ENCODE assay signal across 11 cellular contexts in genomic region chr10:43393606-43394360, GRCh38. TPM values are rescaled to one million over a fixed set of nuclear protein-coding genes. Genes with fewer than 3 reads are reported as not detected.
DNase-seq lines count a peak whose midpoint lies in the region; ATAC-seq and TF ChIP-seq lines count a peak whose summit lies in the region.
"Had no signal": no experiment of that assay in that cellular context is flagged by ENCODE, and none has a peak within 500 bp of the region (broad histone marks: within the 10 kb centered on the region; RNA-seq: fewer than 3 reads in every experiment).

No MANE protein-coding gene starts in this region.

- TF ChIP-seq CTCF in CD4-positive, alpha-beta T cell (IDR thresholded peaks at IDR 0.05): no peak
- TF ChIP-seq CTCF in HFFc6 (IDR thresholded peaks at IDR 0.05) (no peak), WTC11 (IDR thresholded peaks at IDR 0.05) (no peak), lower lobe of right lung (IDR thresholded peaks at IDR 0.05) (no peak)

- no peaks in the 10 kb centered on the region for H3K27me3 Mint-ChIP-seq in CD4-positive, alpha-beta T cell
- H3K27me3 Mint-ChIP-seq in HFFc6 (ENCODE audit: insufficient read depth) (peaks cover 7% of the 10 kb centered on the region), WTC11 (ENCODE audit: low read depth) (no peaks in the 10 kb centered on the region), memory B cell (no peaks in the 10 kb centered on the region)

- peaks cover 61% of the 10 kb centered on the region for H3K4me1 ChIP-seq in lower lobe of right lung

- H3K4me3 ChIP-seq in lower lobe of right lung: no peak overlapping the region
- H3K4me3 ChIP-seq: skin epidermis had no signal

- H3K4me1 Mint-ChIP-seq in CD4-positive, alpha-beta T cell (ENCODE audit: low read depth): peaks cover 77% of the 10 kb centered on the region
- H3K4me1 Mint-ChIP-seq in HFFc6 (ENCODE audit: low read depth) (peaks cover 62% of the 10 kb centered on the region), WTC11 (peaks cover 49% of the 10 kb centered on the region), memory B cell (peaks cover 51% of the 10 kb centered on the region)

- no peak for ATAC-seq in CD4-positive, alpha-beta T cell (ENCODE audit: poor library complexity)
- ATAC-seq in WTC11 (no peak), memory B cell (ENCODE audit: low read depth) (no peak), lower lobe of right lung (no peak)

- no peak overlapping the region for H3K4me3 Mint-ChIP-seq in CD4-positive, alpha-beta T cell
- H3K4me3 Mint-ChIP-seq in HFFc6 (no peak overlapping the region), WTC11 (no peak overlapping the region), memory B cell (no peak overlapping the region)

- H3K27me3 ChIP-seq in CD4-positive, alpha-beta T cell (ENCODE audit: control insufficient read depth, insufficient read depth, low read length): no peaks in the 10 kb centered on the region
- no peaks in the 10 kb centered on the region for H3K27me3 ChIP-seq in lower lobe of right lung (ENCODE audit: low read depth)

- H3K9me3 ChIP-seq in CD4-positive, alpha-beta T cell (ENCODE audit: control insufficient read depth, low read length): no peaks in the 10 kb centered on the region
- H3K9me3 ChIP-seq in lower lobe of right lung: no peaks in the 10 kb centered on the region

- DNase-seq in CD4-positive, alpha-beta T cell: no peak
- no peak for DNase-seq in HFFc6
- DNase-seq in WTC11 (ENCODE audit: low spot score): no peak
- DNase-seq in memory B cell (ENCODE audit: low spot score in 2 of 2): no peak
- DNase-seq in mucosa of gallbladder (ENCODE audit: low spot score): no peak
- DNase-seq in DMS79 (lab: John Stamatoyannopoulos, UW): no peak
- no peak for DNase-seq in lower lobe of right lung
- DNase-seq in NCI-H2196 treated with DMSO at 0.1 percent for 48 hours (lab: John Stamatoyannopoulos, UW; ENCODE audit: unreplicated experiment): no peak
- DNase-seq: EL had no signal

- POLR2A ChIA-PET in CD4-positive, alpha-beta T cell (lab: Charles Lee): interaction anchor here (1.0 kb wide), 1 partner anchor 12 kb away, joined by 5 read pairs; no protein-coding TSS in a partner anchor
- POLR2A ChIA-PET in WTC11 (lab: Charles Lee): no interaction called here

- peak overlapping the region; percentile 94 for H3K27ac ChIP-seq in CD4-positive, alpha-beta T cell (ENCODE audit: low read depth, low read length)
- H3K27ac ChIP-seq in lower lobe of right lung: no peak overlapping the region

- intact Hi-C loops in CD4-positive, alpha-beta T cell (cut with DNase I, micrococcal nuclease): loop anchor here in 1 of 2 experiments (2.0 to 10.0 kb wide), 3 partner anchors 13 to 181 kb away; partner anchors contain the start of gene ZNF239
- intact Hi-C loops in lower lobe of right lung (cut with DNase I): no loop called here

- CTCF ChIA-PET in CD4-positive, alpha-beta T cell (lab: Charles Lee): no interaction called here
- CTCF ChIA-PET in WTC11 (lab: Charles Lee): no interaction called here

- H3K36me3 Mint-ChIP-seq in CD4-positive, alpha-beta T cell (ENCODE audit: low read depth): peaks cover 85% of the 10 kb centered on the region
- H3K36me3 Mint-ChIP-seq in HFFc6 (ENCODE audit: low read depth) (peaks cover 35% of the 10 kb centered on the region), WTC11 (peaks cover 62% of the 10 kb centered on the region), memory B cell (peaks cover 32% of the 10 kb centered on the region)

- peaks cover 60% of the 10 kb centered on the region for H3K36me3 ChIP-seq in lower lobe of right lung

- no peaks in the 10 kb centered on the region for H3K9me3 Mint-ChIP-seq in CD4-positive, alpha-beta T cell
- no peaks in the 10 kb centered on the region for H3K9me3 Mint-ChIP-seq in HFFc6
- no peaks in the 10 kb centered on the region for H3K9me3 Mint-ChIP-seq in WTC11
- no peaks in the 10 kb centered on the region for H3K9me3 Mint-ChIP-seq in memory B cell

- H3K27ac Mint-ChIP-seq in CD4-positive, alpha-beta T cell: peak overlapping the region; percentile 93
- H3K27ac Mint-ChIP-seq in HFFc6 (peak overlapping the region; percentile 61), WTC11 (peak overlapping the region; percentile 43), memory B cell (peak overlapping the region; percentile 35)

TF ChIP-seq in WTC11, 78 proteins besides CTCF, POLR2A, EP300 and RAD21 (continues in another document):
- TF ChIP-seq GRHL2 (CRISPR knock-in tag; IDR thresholded peaks at IDR 0.05; ENCODE audit: insufficient replicate concordance, severe bottlenecking) (no peak), ZSCAN18 (CRISPR knock-in tag; IDR thresholded peaks at IDR 0.05) (no peak), STAT6 (CRISPR knock-in tag; conservative IDR thresholded peaks at IDR 0.05; ENCODE audit: low read depth) (no peak), ZBTB21 (CRISPR knock-in tag; IDR thresholded peaks at IDR 0.05; ENCODE audit: borderline replicate concordance) (no peak), GABPB1 (CRISPR knock-in tag; IDR thresholded peaks at IDR 0.05) (no peak), SOX15 (CRISPR knock-in tag; IDR thresholded peaks at IDR 0.05) (no peak)
- TF ChIP-seq, protein P1, sequence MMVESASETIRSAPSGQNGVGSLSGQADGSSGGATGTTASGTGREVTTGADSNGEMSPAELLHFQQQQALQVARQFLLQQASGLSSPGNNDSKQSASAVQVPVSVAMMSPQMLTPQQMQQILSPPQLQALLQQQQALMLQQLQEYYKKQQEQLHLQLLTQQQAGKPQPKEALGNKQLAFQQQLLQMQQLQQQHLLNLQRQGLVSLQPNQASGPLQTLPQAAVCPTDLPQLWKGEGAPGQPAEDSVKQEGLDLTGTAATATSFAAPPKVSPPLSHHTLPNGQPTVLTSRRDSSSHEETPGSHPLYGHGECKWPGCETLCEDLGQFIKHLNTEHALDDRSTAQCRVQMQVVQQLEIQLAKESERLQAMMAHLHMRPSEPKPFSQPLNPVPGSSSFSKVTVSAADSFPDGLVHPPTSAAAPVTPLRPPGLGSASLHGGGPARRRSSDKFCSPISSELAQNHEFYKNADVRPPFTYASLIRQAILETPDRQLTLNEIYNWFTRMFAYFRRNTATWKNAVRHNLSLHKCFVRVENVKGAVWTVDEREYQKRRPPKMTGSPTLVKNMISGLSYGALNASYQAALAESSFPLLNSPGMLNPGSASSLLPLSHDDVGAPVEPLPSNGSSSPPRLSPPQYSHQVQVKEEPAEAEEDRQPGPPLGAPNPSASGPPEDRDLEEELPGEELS (CRISPR knock-in tag; IDR thresholded peaks at IDR 0.05): no peak

RNA-seq across cellular contexts. Expression of gene HNRNPF, which starts 15.2 kb away (rescaled TPM):
- 10 to 100 TPM; 86.5 to 87.9 TPM for total RNA-seq in CD4-positive, alpha-beta T cell
- 100 to 1,000 TPM; 133 to 164 (median 159) TPM for total RNA-seq in HFFc6 (2021; fragmentation: NEBNext Ultra II Directional; extraction: Animal tissue kit (Norgen Biotek cat#: 25700))
- total RNA-seq in WTC11 (2021) (318 to 358 TPM (median 326 TPM) in 3 replicates), mucosa of gallbladder (184 TPM), lower lobe of right lung (173 TPM)

RNA-seq across cellular contexts. Expression of gene FXYD4, which starts 22.3 kb away (rescaled TPM):
- not detected for total RNA-seq in CD4-positive, alpha-beta T cell
- not detected for total RNA-seq in HFFc6 (2021; fragmentation: NEBNext Ultra II Directional; extraction: Animal tissue kit (Norgen Biotek cat#: 25700))
- total RNA-seq in WTC11 (2021) (not detected in 3 replicates), mucosa of gallbladder (1.6 TPM), lower lobe of right lung (not detected)
- total RNA-seq: mononuclear cell had no signal

RNA-seq across cellular contexts. Expression of gene ZNF487, which starts 43.1 kb away (rescaled TPM):
- total RNA-seq in CD4-positive, alpha-beta T cell: 1 to 10 TPM; 7.5 to 8.5 TPM
- 1 to 10 TPM; 1.6 to 4.2 (median 2.5) TPM for total RNA-seq in HFFc6 (2021; fragmentation: NEBNext Ultra II Directional; extraction: Animal tissue kit (Norgen Biotek cat#: 25700))
- total RNA-seq in WTC11 (2021): 1.2 to 2.3 TPM (median 1.4 TPM) in 3 replicates
- total RNA-seq in mucosa of gallbladder: 5.9 TPM
- 5.0 TPM for total RNA-seq in lower lobe of right lung

Comparison
In these comparisons a context has a peak if more than half of its experiments do, and no peak if none do; other contexts are left out.
1. H3K27ac Mint-ChIP-seq: peak in every context shown above with its lines; median percentile 93 in CD4-positive, alpha-beta T cell; 61 in HFFc6; 43 in WTC11; 35 in memory B cell.